ENCODE assay signal across 12 cellular contexts in the genomic region with DNA sequence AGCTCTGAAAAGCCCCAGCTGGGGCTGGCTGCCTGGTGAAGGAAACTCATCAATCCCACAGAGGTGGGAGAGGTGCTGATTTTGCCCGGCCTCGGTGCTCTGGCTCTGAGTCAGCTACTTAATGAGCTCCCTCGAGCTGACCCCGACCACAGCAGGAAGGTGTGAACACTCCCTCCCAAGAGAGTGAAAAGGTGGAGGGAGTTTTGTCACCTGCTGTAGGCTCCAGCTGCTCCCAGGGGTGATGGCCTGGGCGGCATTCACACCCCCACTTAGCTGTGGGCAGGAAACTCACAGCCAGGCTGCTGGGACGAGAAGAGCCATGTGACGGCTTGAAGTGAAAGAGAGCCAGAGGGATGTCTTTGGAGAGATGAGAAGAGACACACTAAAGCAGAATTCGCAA.
DNase-seq lines count a peak whose midpoint lies in the region; ATAC-seq, FAIRE-seq and TF ChIP-seq lines count a peak whose summit lies in the region.
"Had no signal": no experiment of that assay in that cellular context is flagged by ENCODE, and none has a peak within 500 bp of the region (broad histone marks: within the 10 kb centered on the region; RNA-seq: fewer than 3 reads in every experiment).

No MANE protein-coding gene starts in this region.

- DNase-seq in COLO668 (lab: John Stamatoyannopoulos, UW; ENCODE audit: unreplicated experiment) (peak; percentile 8), foreskin melanocyte (peak; percentile 5), foreskin keratinocyte (no peak), GM19239 (ENCODE audit: insufficient read length, low spot score) (no peak), NCI-H524 (lab: John Stamatoyannopoulos, UW) (no peak)
- DNase-seq in activated naive CD4-positive, alpha-beta T cell treated with anti-CD3 and anti-CD28 coated beads, Interleukin-2, amount 50 U/mL, for 16 hours: no peak
- DNase-seq: activated CD4-positive, alpha-beta memory T cell treated with anti-CD3 and anti-CD28 coated beads, Interleukin-2, amount 10 ng/mL, durations not matched to agents 7 days and 5 days; HFFc6; NCI-H1694; stomach had no signal

- no peaks in the 10 kb centered on the region for H3K27me3 ChIP-seq in foreskin keratinocyte
- H3K27me3 ChIP-seq: stomach had no signal

- TF ChIP-seq CTCF in foreskin keratinocyte (conservative IDR thresholded peaks at IDR 0.05): no peak

- H3K27ac ChIP-seq in foreskin keratinocyte: no peak overlapping the region
- H3K27ac ChIP-seq: stomach had no signal

- ATAC-seq in GM18498 (IDR thresholded peaks at IDR 0.05; ENCODE audit: unreplicated experiment) (peak; percentile 70), HG03175 (IDR thresholded peaks at IDR 0.05; ENCODE audit: unreplicated experiment) (peak; percentile 79), foreskin keratinocyte (no peak)

- FAIRE-seq in GM19239 (lab: Jason Lieb, UNC): no peak

- H3K4me1 ChIP-seq in foreskin keratinocyte: no peaks in the 10 kb centered on the region
- H3K4me1 ChIP-seq: stomach had no signal

Comparison
In these comparisons a context has a peak if more than half of its experiments do, and no peak if none do; other contexts are left out.
1. DNase-seq: peak in COLO668 (single experiment) and foreskin melanocyte (single experiment); none in foreskin keratinocyte (0 of 2), GM19239 (single experiment), activated naive CD4-positive, alpha-beta T cell treated with anti-CD3 and anti-CD28 coated beads, Interleukin-2, amount 50 U/mL, for 16 hours (single experiment) and NCI-H524 (0 of 2).